12 cellular contexts compared by ENCODE assay signal in genomic region chr4:168879178-168879577, GRCh38.
DNase-seq lines count a peak whose midpoint lies in the region; ATAC-seq, FAIRE-seq and TF ChIP-seq lines count a peak whose summit lies in the region.
"Had no signal": no experiment of that assay in that cellular context is flagged by ENCODE, and none has a peak within 500 bp of the region (broad histone marks: within the 10 kb centered on the region; RNA-seq: fewer than 3 reads in every experiment).

No MANE protein-coding gene starts in this region.

- peaks cover 94% of the 10 kb centered on the region for H3K4me1 ChIP-seq in left ventricle myocardium inferior
- peaks cover 3% of the 10 kb centered on the region in 2 donors for H3K4me1 ChIP-seq in small intestine (ENCODE audit: control insufficient read depth in 2 of 2, insufficient read depth in 1 of 2, low read depth in 1 of 2, low read length in 1 of 2)

- H3K4me3 ChIP-seq in left ventricle myocardium inferior (peak overlapping the region; percentile 65), small intestine (ENCODE audit: low read depth in 1 of 2, low read length in 2 of 2) (no peak overlapping the region)

- H3K27me3 ChIP-seq in left ventricle myocardium inferior (ENCODE audit: low read depth) = no peaks in the 10 kb centered on the region
- no peaks in the 10 kb centered on the region for H3K27me3 ChIP-seq in small intestine (ENCODE audit: control insufficient read depth in 2 of 2, insufficient read depth in 2 of 2, low read length in 2 of 2)

- no peak for TF ChIP-seq CTCF in left ventricle myocardium inferior (IDR thresholded peaks at IDR 0.05; ENCODE audit: borderline replicate concordance)

- H3K36me3 ChIP-seq in left ventricle myocardium inferior (peaks cover 26% of the 10 kb centered on the region), small intestine (ENCODE audit: control insufficient read depth in 2 of 2, insufficient read depth in 2 of 2, low read length in 2 of 2) (peaks cover 0 to under 1% of the 10 kb centered on the region in 2 donors)

- intact Hi-C loops in left ventricle myocardium inferior (cut with micrococcal nuclease) = no loop called here
- intact Hi-C loops in left cardiac atrium (cut with DNase I) = no loop called here

- H3K9me3 ChIP-seq in left ventricle myocardium inferior (replicated peaks) = no peaks in the 10 kb centered on the region
- no peaks in the 10 kb centered on the region for H3K9me3 ChIP-seq in small intestine (ENCODE audit: control insufficient read depth, low read depth)

- DNase-seq in left ventricle myocardium inferior = no peak
- no peak for DNase-seq in left cardiac atrium
- DNase-seq in NOMO-1 treated with DMSO at 0.1 percent for 48 hours (lab: John Stamatoyannopoulos, UW; ENCODE audit: unreplicated experiment) = peak; percentile 49
- DNase-seq in medulla oblongata (ENCODE audit: extremely low spot score) = peak; percentile 25
- no peak for DNase-seq in D341Med (ENCODE audit: low spot score)
- DNase-seq in small intestine = no peak
- no peak for DNase-seq in HPDE6-E6E7 (ENCODE audit: extremely low spot score)
- DNase-seq in GM19240 (ENCODE audit: insufficient read length, low spot score) = no peak
- DNase-seq: amniotic stem cell; NCI-H510A; stimulated activated CD8-positive, alpha-beta memory T cell treated with anti-CD3 and anti-CD28 coated beads, Interleukin-4, amount 100 ng/mL, for 48 hours had no signal

- H3K27ac ChIP-seq in left ventricle myocardium inferior (replicated peaks) (peak overlapping the region; percentile 74), small intestine (ENCODE audit: low read depth in 1 of 2, low read length in 1 of 2) (no peak overlapping the region)

- no peak for ATAC-seq in left cardiac atrium

- FAIRE-seq in small intestine (lab: Jason Lieb, UNC) = no peak
- FAIRE-seq: TTC549 had no signal

Comparison
In these comparisons a context has a peak if more than half of its experiments do, and no peak if none do; other contexts are left out.
1. DNase-seq: peak in NOMO-1 treated with DMSO at 0.1 percent for 48 hours (single experiment) and medulla oblongata (single experiment); none in left ventricle myocardium inferior (single experiment), left cardiac atrium (single experiment), D341Med (single experiment), small intestine (single experiment), HPDE6-E6E7 (single experiment) and GM19240 (single experiment).